ENCODE assay signal across 19 cellular contexts in the genomic region with DNA sequence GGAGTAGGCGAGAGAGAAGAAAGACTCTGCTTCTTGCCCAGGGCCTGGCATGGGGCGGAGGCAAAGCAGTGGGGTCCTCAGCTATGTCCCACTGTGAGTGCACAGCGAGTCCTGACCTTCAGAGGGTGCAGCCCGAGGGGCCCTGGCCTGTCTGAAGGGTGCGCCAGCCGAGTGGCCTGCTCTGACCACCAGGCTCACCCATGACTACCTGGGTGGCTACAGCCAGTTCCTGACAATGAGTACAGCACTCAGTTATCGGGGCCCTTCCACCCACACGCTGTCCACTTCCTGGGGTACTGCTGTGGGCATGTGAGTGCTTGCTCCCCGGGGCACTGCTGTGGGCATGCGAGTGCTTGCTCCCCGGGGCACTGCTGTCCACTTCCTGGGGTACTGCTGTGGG.
"Had no signal": no experiment of that assay in that cellular context is flagged by ENCODE, and none has a peak within 500 bp of the region (broad histone marks: within the 10 kb centered on the region; RNA-seq: fewer than 3 reads in every experiment).

No MANE protein-coding gene starts in this region.

- H3K36me3 Mint-ChIP-seq: naive B cell; stimulated activated effector memory CD8-positive, alpha-beta T cell treated with anti-CD3 and anti-CD28 coated beads, Interleukin-12 subunit alpha, Interleukin-12 subunit beta, amount 100 ng/mL, for 72 hours had no signal

- H3K9me3 Mint-ChIP-seq: nephron; stimulated activated effector memory CD8-positive, alpha-beta T cell treated with anti-CD3 and anti-CD28 coated beads, Interleukin-12 subunit alpha, Interleukin-12 subunit beta, amount 100 ng/mL, for 72 hours; stimulated activated naive CD8-positive, alpha-beta T cell treated with anti-CD3 and anti-CD28 coated beads, Interleukin-15, Interleukin-2, amounts not matched to agents 100 ng/mL and 50 ng/mL, for 24 hours had no signal

- H3K36me3 ChIP-seq: esophagus muscularis mucosa, gastroesophageal sphincter, left ventricle myocardium inferior, tibial artery had no signal

- H3K27ac Mint-ChIP-seq: nephron; stimulated activated effector memory CD8-positive, alpha-beta T cell treated with anti-CD3 and anti-CD28 coated beads, Interleukin-12 subunit alpha, Interleukin-12 subunit beta, amount 100 ng/mL, for 72 hours; stimulated activated naive CD8-positive, alpha-beta T cell treated with anti-CD3 and anti-CD28 coated beads, Interleukin-15, Interleukin-2, amounts not matched to agents 100 ng/mL and 50 ng/mL, for 24 hours had no signal

- H3K27me3 ChIP-seq: dorsolateral prefrontal cortex, right lobe of liver had no signal

- H3K4me3 Mint-ChIP-seq: nephron; stimulated activated effector memory CD8-positive, alpha-beta T cell treated with anti-CD3 and anti-CD28 coated beads, Interleukin-12 subunit alpha, Interleukin-12 subunit beta, amount 100 ng/mL, for 72 hours; stimulated activated naive CD8-positive, alpha-beta T cell treated with anti-CD3 and anti-CD28 coated beads, Interleukin-15, Interleukin-2, amounts not matched to agents 100 ng/mL and 50 ng/mL, for 24 hours had no signal

- H3K27ac ChIP-seq: dorsolateral prefrontal cortex, esophagus muscularis mucosa, gastroesophageal sphincter, left ventricle myocardium inferior, psoas muscle, right lobe of liver, tibial artery had no signal

- H3K4me1 ChIP-seq: esophagus muscularis mucosa, gastroesophageal sphincter, left ventricle myocardium inferior, psoas muscle, right lobe of liver, tibial artery had no signal

- H3K9me3 ChIP-seq: esophagus muscularis mucosa, gastroesophageal sphincter, left ventricle myocardium inferior, psoas muscle, right lobe of liver, tibial artery had no signal

- H3K27me3 Mint-ChIP-seq: stimulated activated naive CD8-positive, alpha-beta T cell treated with anti-CD3 and anti-CD28 coated beads, Interleukin-15, Interleukin-2, amounts not matched to agents 100 ng/mL and 50 ng/mL, for 24 hours had no signal

- H3K4me3 ChIP-seq: dorsolateral prefrontal cortex, esophagus muscularis mucosa, gastroesophageal sphincter, left ventricle myocardium inferior, lung, psoas muscle, right lobe of liver, tibial artery had no signal

- H3K4me1 Mint-ChIP-seq: naive B cell, nephron had no signal

- ATAC-seq: gastroesophageal sphincter, psoas muscle had no signal

- DNase-seq: cortex of kidney; dorsolateral prefrontal cortex; effector CD8-positive, alpha-beta T cell; glutamatergic neuron; left ventricle myocardium inferior; mesenchymal stem cell; naive B cell; psoas muscle; retina; right lobe of liver; stimulated activated CD4-positive, alpha-beta T cell treated with anti-CD3 and anti-CD28 coated beads, Interleukin-4, amount 100 ng/mL, for 1 hour; stimulated activated CD8-positive, alpha-beta memory T cell treated with anti-CD3 and anti-CD28 coated beads, Interleukin-4, amount 100 ng/mL, for 48 hours; tibial artery had no signal
